ENCODE assay signal across 8 cellular contexts in the genomic region with DNA sequence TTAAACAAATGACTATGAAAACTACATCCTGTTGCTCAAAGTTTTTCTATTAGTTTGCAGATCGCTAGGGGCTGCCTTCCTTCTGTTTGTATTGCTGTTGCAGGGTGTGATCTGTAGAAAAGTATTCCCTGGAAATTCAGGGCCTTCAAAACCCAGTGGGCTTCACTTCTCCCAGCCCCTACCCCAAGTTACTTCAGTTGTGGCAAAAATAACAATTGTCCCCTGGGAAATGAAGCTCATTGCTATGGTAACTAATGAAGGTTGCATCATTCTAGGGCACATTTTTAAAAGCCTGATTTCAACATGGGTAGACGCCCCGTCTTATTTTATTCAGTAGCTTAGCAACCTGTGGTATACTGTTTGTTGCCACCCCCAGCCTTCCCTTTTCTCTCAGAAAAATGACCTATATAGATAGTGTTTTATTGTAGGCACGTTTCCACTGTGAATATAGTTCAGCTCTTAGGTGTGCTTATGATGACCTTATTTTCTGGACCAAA.
DNase-seq lines count a peak whose midpoint lies in the region; ATAC-seq, FAIRE-seq and TF ChIP-seq lines count a peak whose summit lies in the region.

No MANE protein-coding gene starts in this region.

- no peak for TF ChIP-seq CTCF in SK-N-SH (IDR thresholded peaks at IDR 0.05)
- no peak for TF ChIP-seq CTCF in MCF 10A (IDR thresholded peaks at IDR 0.05; ENCODE audit: unreplicated experiment)
- no peak for TF ChIP-seq CTCF in lower lobe of right lung (IDR thresholded peaks at IDR 0.05)

- H3K36me3 ChIP-seq in SK-N-SH (replicated peaks in 1 of 2; ENCODE audit: control insufficient read depth in 1 of 2, insufficient read depth in 2 of 2, low read length in 1 of 2): no peaks in the 10 kb centered on the region
- no peaks in the 10 kb centered on the region for H3K36me3 ChIP-seq in lower lobe of right lung

- ATAC-seq in SK-N-SH treated with all-trans-retinoic acid at 6 μM for 48 hours: no peak
- peak; percentile 90 to 91 for ATAC-seq in lower lobe of right lung

- peaks cover 21% of the 10 kb centered on the region for H3F3A ChIP-seq in SK-N-SH (replicated peaks; ENCODE audit: insufficient read depth)

- H3K4me3 Mint-ChIP-seq in MCF 10A (ENCODE audit: unreplicated experiment): peak overlapping the region; percentile 52

- H3K9ac ChIP-seq in SK-N-SH: peak overlapping the region; percentile 21; the same call in 1 of the 2 replicates

- peaks cover 10% of the 10 kb centered on the region; the same call in 1 of the 2 replicates for H4K20me1 ChIP-seq in SK-N-SH (ENCODE audit: insufficient read depth)

- no peaks in the 10 kb centered on the region for H3K9me2 ChIP-seq in SK-N-SH

- H3K4me3 ChIP-seq in SK-N-SH (ENCODE audit: low read depth in 2 of 2, low read length in 1 of 2) (no peak overlapping the region), lower lobe of right lung (no peak overlapping the region)

- H3K4me1 Mint-ChIP-seq in MCF 10A (ENCODE audit: insufficient read depth, unreplicated experiment): peaks cover 39% of the 10 kb centered on the region

- H3K9me3 Mint-ChIP-seq in MCF 10A (ENCODE audit: unreplicated experiment): no peaks in the 10 kb centered on the region

- H3K27me3 Mint-ChIP-seq in MCF 10A (ENCODE audit: insufficient read depth, unreplicated experiment): no peaks in the 10 kb centered on the region

- intact Hi-C loops in MCF 10A (cut with micrococcal nuclease) (loop anchor here (2.0 kb wide), 1 partner anchor 84 kb away; no protein-coding TSS in a partner anchor), lower lobe of right lung (cut with DNase I) (no loop called here), posterior cingulate gyrus (cut with DNase I) (no loop called here)

- peak overlapping the region; percentile 95 for H3K27ac Mint-ChIP-seq in MCF 10A (ENCODE audit: low read depth, unreplicated experiment)

- peak overlapping the region; percentile 90 to 96; a peak in 3 of 4 replicates for H3K27ac ChIP-seq in SK-N-SH (ENCODE audit: low read depth in 2 of 2, low read length in 1 of 2)
- peak overlapping the region; percentile 47 for H3K27ac ChIP-seq in lower lobe of right lung

- DNase-seq in SK-N-SH (no peak), NCI-H69 (lab: John Stamatoyannopoulos, UW) (peak; percentile 39), MCF 10A (ENCODE audit: unreplicated experiment) (peak; percentile 78), lower lobe of right lung (no peak), NCI-H345 (lab: John Stamatoyannopoulos, UW) (no peak), H54 (ENCODE audit: insufficient read length, low spot score) (no peak), posterior cingulate gyrus (no peak)

- H3K36me3 Mint-ChIP-seq in MCF 10A (ENCODE audit: insufficient read depth, unreplicated experiment): peaks cover 27% of the 10 kb centered on the region

- H3K9me3 ChIP-seq in SK-N-SH (no peaks in the 10 kb centered on the region), lower lobe of right lung (no peaks in the 10 kb centered on the region)

- no peak overlapping the region for H2AFZ ChIP-seq in SK-N-SH (ENCODE audit: low read depth)

- no peak for TF ChIP-seq EP300 in SK-N-SH (IDR thresholded peaks at IDR 0.05; ENCODE audit: borderline replicate concordance in 1 of 2, low read depth in 1 of 2, low read length in 1 of 2)

- WGBS in SK-N-SH (ENCODE audit: low lambda C conversion rate): 77% methylated on average over 4 of the region's 4 CpGs

- no peaks in the 10 kb centered on the region for H3K27me3 ChIP-seq in SK-N-SH (ENCODE audit: insufficient read depth)
- no peaks in the 10 kb centered on the region for H3K27me3 ChIP-seq in lower lobe of right lung (ENCODE audit: low read depth)

- POLR2A ChIA-PET in SK-N-SH (lab: Yijun Ruan, JAX): no interaction called here
- POLR2A ChIA-PET in MCF 10A (lab: Yijun Ruan, JAX): interaction anchor here (0.6 to 2.6 kb wide), 28 partner anchors 10 to 194 kb away, joined by 3 to 37 read pairs (median 4); partner anchors contain the start of gene INTS6

- no peak for TF ChIP-seq POLR2A in H54 (IDR thresholded peaks at IDR 0.05; ENCODE audit: low read depth, low read length)

- H3K4me1 ChIP-seq in SK-N-SH (ENCODE audit: control insufficient read depth in 1 of 2, insufficient read depth in 2 of 2, low read depth in 1 of 2, low read length in 1 of 2) (peaks cover 18 to 35% of the 10 kb centered on the region in 2 experiments), lower lobe of right lung (peaks cover 36% of the 10 kb centered on the region)

- CTCF ChIA-PET in SK-N-SH (lab: Yijun Ruan, JAX) (interaction anchor here (1.4 to 1.5 kb wide), 2 partner anchors 17 to 152 kb away, joined by 3 read pairs; no protein-coding TSS in a partner anchor), MCF 10A (lab: Yijun Ruan, JAX) (interaction anchor here (0.7 to 1.6 kb wide), 6 partner anchors 19 to 152 kb away, joined by 3 to 9 read pairs (median 4); no protein-coding TSS in a partner anchor)

- no peak for FAIRE-seq in H54 (lab: Jason Lieb, UNC)

- BruUV-seq in MCF 10A (replicated peaks; lab: Mats Ljungman, UMichigan): no TSS peak

- TF ChIP-seq RAD21 in SK-N-SH (IDR thresholded peaks at IDR 0.05; ENCODE audit: low read length): no peak

- H3K79me2 ChIP-seq in SK-N-SH (ENCODE audit: insufficient read depth): peaks cover 74% of the 10 kb centered on the region

- H3K4me2 ChIP-seq in SK-N-SH: peak overlapping the region; percentile 72; the same call in 1 of the 2 replicates

TF ChIP-seq in SK-N-SH, 30 proteins besides CTCF, POLR2A, EP300 and RAD21:
- TF ChIP-seq FOXJ3 (CRISPR knock-in tag; IDR thresholded peaks at IDR 0.05) (no peak), RXRA (IDR thresholded peaks at IDR 0.05; ENCODE audit: borderline replicate concordance, low read depth) (no peak), NRF1 (IDR thresholded peaks at IDR 0.05; ENCODE audit: low read depth, low read length) (no peak), PBX3 (IDR thresholded peaks at IDR 0.05) (no peak)

TF ChIP-seq in SK-N-SH treated with all-trans-retinoic acid at 6 μM for 48 hours, 23 proteins besides CTCF, POLR2A, EP300 and RAD21:
- TF ChIP-seq OSR1 (CRISPR knock-in tag; IDR thresholded peaks at IDR 0.05) (no peak), TOX (CRISPR knock-in tag; IDR thresholded peaks at IDR 0.05; ENCODE audit: borderline replicate concordance) (no peak), TCF4 (CRISPR knock-in tag; IDR thresholded peaks at IDR 0.05; ENCODE audit: borderline replicate concordance) (no peak), ZNF565 (CRISPR knock-in tag; conservative IDR thresholded peaks at IDR 0.05; ENCODE audit: low read depth) (no peak), CSDC2 (CRISPR knock-in tag; IDR thresholded peaks at IDR 0.05) (no peak), ZFP3 (CRISPR knock-in tag; IDR thresholded peaks at IDR 0.05) (no peak), GLIS3 (CRISPR knock-in tag; IDR thresholded peaks at IDR 0.05) (no peak), ISL1 (CRISPR knock-in tag; IDR thresholded peaks at IDR 0.05) (no peak), SNAI2 (CRISPR knock-in tag; IDR thresholded peaks at IDR 0.05) (no peak), BACH2 (CRISPR knock-in tag; IDR thresholded peaks at IDR 0.05; ENCODE audit: borderline replicate concordance) (no peak)
- TF ChIP-seq, protein P1, sequence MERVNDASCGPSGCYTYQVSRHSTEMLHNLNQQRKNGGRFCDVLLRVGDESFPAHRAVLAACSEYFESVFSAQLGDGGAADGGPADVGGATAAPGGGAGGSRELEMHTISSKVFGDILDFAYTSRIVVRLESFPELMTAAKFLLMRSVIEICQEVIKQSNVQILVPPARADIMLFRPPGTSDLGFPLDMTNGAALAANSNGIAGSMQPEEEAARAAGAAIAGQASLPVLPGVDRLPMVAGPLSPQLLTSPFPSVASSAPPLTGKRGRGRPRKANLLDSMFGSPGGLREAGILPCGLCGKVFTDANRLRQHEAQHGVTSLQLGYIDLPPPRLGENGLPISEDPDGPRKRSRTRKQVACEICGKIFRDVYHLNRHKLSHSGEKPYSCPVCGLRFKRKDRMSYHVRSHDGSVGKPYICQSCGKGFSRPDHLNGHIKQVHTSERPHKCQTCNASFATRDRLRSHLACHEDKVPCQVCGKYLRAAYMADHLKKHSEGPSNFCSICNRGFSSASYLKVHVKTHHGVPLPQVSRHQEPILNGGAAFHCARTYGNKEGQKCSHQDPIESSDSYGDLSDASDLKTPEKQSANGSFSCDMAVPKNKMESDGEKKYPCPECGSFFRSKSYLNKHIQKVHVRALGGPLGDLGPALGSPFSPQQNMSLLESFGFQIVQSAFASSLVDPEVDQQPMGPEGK (CRISPR knock-in tag; IDR thresholded peaks at IDR 0.05; ENCODE audit: borderline replicate concordance): no peak

Comparison
In these comparisons a context has a peak if more than half of its experiments do, and no peak if none do; other contexts are left out.
1. DNase-seq: peak in NCI-H69 (single experiment) and MCF 10A (single experiment); none in SK-N-SH (single experiment), lower lobe of right lung (single experiment), NCI-H345 (single experiment), H54 (single experiment) and posterior cingulate gyrus (0 of 10).